Comparison of ENCODE assay signal across 15 cellular contexts in the genomic region with DNA sequence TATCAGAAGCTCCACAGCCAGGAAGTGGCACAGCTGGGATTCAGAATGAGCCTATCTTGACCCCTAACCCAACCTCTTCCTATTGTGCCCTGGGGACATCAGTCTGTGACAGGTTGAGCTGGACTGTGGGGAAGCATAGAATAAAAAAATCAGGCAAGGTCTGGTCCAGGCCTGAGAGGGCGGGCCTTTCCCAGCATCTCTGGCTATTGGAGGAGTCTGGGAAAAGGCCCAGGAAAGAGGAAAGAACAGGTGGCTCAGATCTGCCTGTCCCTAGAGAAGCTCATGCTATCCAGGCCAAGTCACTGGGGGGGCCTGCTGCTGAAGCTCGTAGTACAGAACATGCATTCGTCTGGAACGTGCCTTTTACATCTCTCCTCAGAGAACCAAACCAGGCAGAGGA.
A peak's percentile ranks its signal among the peaks of the same experiment; 100 is the strongest.
DNase-seq lines count a peak whose midpoint lies in the region; ATAC-seq and TF ChIP-seq lines count a peak whose summit lies in the region.
"Had no signal": no experiment of that assay in that cellular context is flagged by ENCODE, and none has a peak within 500 bp of the region (broad histone marks: within the 10 kb centered on the region; RNA-seq: fewer than 3 reads in every experiment).

No MANE protein-coding gene starts in this region.

- H3K79me2 ChIP-seq in osteoblast (ENCODE audit: insufficient read depth, low read length): peaks cover 2% of the 10 kb centered on the region

- H3K4me1 ChIP-seq in esophagus muscularis mucosa (peaks cover 0 to 11% (median 9%) of the 10 kb centered on the region in 4 donors), osteoblast (ENCODE audit: insufficient read depth, low read length) (peaks cover 9% of the 10 kb centered on the region)
- H3K4me1 ChIP-seq: suprapubic skin had no signal

- no peaks in the 10 kb centered on the region for H3K36me3 ChIP-seq in esophagus muscularis mucosa
- no peaks in the 10 kb centered on the region for H3K36me3 ChIP-seq in osteoblast (ENCODE audit: insufficient read depth, low read length)
- H3K36me3 ChIP-seq: suprapubic skin had no signal

- TF ChIP-seq CTCF in esophagus muscularis mucosa (IDR thresholded peaks at IDR 0.05) (no peak), osteoblast (IDR thresholded peaks at IDR 0.05; ENCODE audit: extremely low read depth, low read depth, low read length) (no peak)

- H3K36me3 Mint-ChIP-seq in activated T-helper 2 cell treated with anti-CD3 and anti-CD28 coated beads, Interferon-gamma antibody, Interleukin-2, Interleukin-4, amounts not matched to agents 10 μg/mL and 5 μg/mL and 100 μg/mL, durations not matched to agents 14 hours and 24 hours and 36 hours (ENCODE audit: low read depth): no peaks in the 10 kb centered on the region
- H3K36me3 Mint-ChIP-seq: activated CD4-positive, alpha-beta memory T cell treated with anti-CD3 and anti-CD28 coated beads for 36 hours had no signal

- no peak for ATAC-seq in GM18520 (IDR thresholded peaks at IDR 0.05; ENCODE audit: unreplicated experiment)

- no peak for TF ChIP-seq EP300 in esophagus muscularis mucosa (IDR thresholded peaks at IDR 0.05)

- peak overlapping the region; percentile 64 for H3K4me2 ChIP-seq in osteoblast (ENCODE audit: insufficient read depth, low read length)

- no peaks in the 10 kb centered on the region for H3K27me3 ChIP-seq in esophagus muscularis mucosa
- H3K27me3 ChIP-seq in osteoblast (ENCODE audit: insufficient read depth, low read length): no peaks in the 10 kb centered on the region
- H3K27me3 ChIP-seq: suprapubic skin had no signal

- H3K4me3 ChIP-seq in esophagus muscularis mucosa: peak overlapping the region in 3 of 4 donors; percentile 8 to 28 (median 23)
- peak overlapping the region; percentile 56 for H3K4me3 ChIP-seq in osteoblast (ENCODE audit: insufficient read depth, low read length)
- H3K4me3 ChIP-seq: suprapubic skin had no signal

- no peak for TF ChIP-seq POLR2A in esophagus muscularis mucosa (IDR thresholded peaks at IDR 0.05; ENCODE audit: low read depth)

- peaks cover 4% of the 10 kb centered on the region for H3K27me3 Mint-ChIP-seq in activated T-helper 2 cell treated with anti-CD3 and anti-CD28 coated beads, Interferon-gamma antibody, Interleukin-2, Interleukin-4, amounts not matched to agents 10 μg/mL and 5 μg/mL and 100 μg/mL, durations not matched to agents 14 hours and 24 hours and 36 hours (ENCODE audit: low read depth)

- no peak overlapping the region for H3K27ac Mint-ChIP-seq in activated T-helper 2 cell treated with anti-CD3 and anti-CD28 coated beads, Interferon-gamma antibody, Interleukin-2, Interleukin-4, amounts not matched to agents 10 μg/mL and 5 μg/mL and 100 μg/mL, durations not matched to agents 14 hours and 24 hours and 36 hours
- H3K27ac Mint-ChIP-seq: activated CD4-positive, alpha-beta memory T cell treated with anti-CD3 and anti-CD28 coated beads for 36 hours had no signal

- no peak overlapping the region for H3K4me3 Mint-ChIP-seq in activated T-helper 2 cell treated with anti-CD3 and anti-CD28 coated beads, Interferon-gamma antibody, Interleukin-2, Interleukin-4, amounts not matched to agents 10 μg/mL and 5 μg/mL and 100 μg/mL, durations not matched to agents 14 hours and 24 hours and 36 hours (ENCODE audit: low read depth)
- H3K4me3 Mint-ChIP-seq: activated CD4-positive, alpha-beta memory T cell treated with anti-CD3 and anti-CD28 coated beads for 36 hours had no signal

- intact Hi-C loops in esophagus muscularis mucosa (cut with DNase I): no loop called here
- intact Hi-C loops in activated T-helper 2 cell treated with anti-CD3 and anti-CD28 coated beads, Interferon-gamma antibody, Interleukin-2, Interleukin-4, amounts not matched to agents 10 μg/mL and 5 μg/mL and 100 μg/mL, durations not matched to agents 14 hours and 24 hours and 36 hours (cut with micrococcal nuclease): no loop called here

- no peaks in the 10 kb centered on the region for H4K20me1 ChIP-seq in osteoblast (ENCODE audit: insufficient read depth, low read length)

- H3K27ac ChIP-seq in esophagus muscularis mucosa (replicated peaks in 1 of 4): peak overlapping the region in 3 of 4 donors; percentile 28 to 55 (median 36)
- H3K27ac ChIP-seq in osteoblast (ENCODE audit: low read depth, low read length): peak overlapping the region; percentile 38
- H3K27ac ChIP-seq: suprapubic skin had no signal

- WGBS in esophagus muscularis mucosa: 74% methylated on average over 4 of the region's 4 CpGs

- H2AFZ ChIP-seq in osteoblast (ENCODE audit: low read length): peak overlapping the region; percentile 59

- H3K9me3 Mint-ChIP-seq in activated T-helper 2 cell treated with anti-CD3 and anti-CD28 coated beads, Interferon-gamma antibody, Interleukin-2, Interleukin-4, amounts not matched to agents 10 μg/mL and 5 μg/mL and 100 μg/mL, durations not matched to agents 14 hours and 24 hours and 36 hours: no peaks in the 10 kb centered on the region
- H3K9me3 Mint-ChIP-seq: activated CD4-positive, alpha-beta memory T cell treated with anti-CD3 and anti-CD28 coated beads for 36 hours had no signal

- in situ Hi-C loops in G401 (cut with HindIII; ENCODE audit: low sequenced_read_pairs): no loop called here

- DNase-seq in G401 (ENCODE audit: low spot score): peak; percentile 100
- DNase-seq in NCI-H446 treated with DMSO at 0.1 percent for 48 hours (lab: John Stamatoyannopoulos, UW): peak; percentile 60
- no peak for DNase-seq in esophagus muscularis mucosa (ENCODE audit: extremely low spot score)
- no peak for DNase-seq in osteoblast (ENCODE audit: insufficient read length, low spot score, missing footprints)
- no peak for DNase-seq in stimulated activated naive CD4-positive, alpha-beta T cell (lab: John Stamatoyannopoulos, UW)
- DNase-seq in activated T-helper 2 cell treated with anti-CD3 and anti-CD28 coated beads, Interferon-gamma antibody, Interleukin-2, Interleukin-4, amounts not matched to agents 10 μg/mL and 5 μg/mL and 100 μg/mL, durations not matched to agents 14 hours and 24 hours and 36 hours (ENCODE audit: low spot score): no peak
- no peak for DNase-seq in NCI-H345 (lab: John Stamatoyannopoulos, UW)
- DNase-seq: activated CD4-positive, alpha-beta memory T cell treated with anti-CD3 and anti-CD28 coated beads for 36 hours; activated gamma-delta T cell; effector memory CD4-positive, alpha-beta T cell; NCI-H510A treated with DMSO at 0.1 percent for 48 hours; stimulated activated CD4-positive, alpha-beta T cell treated with anti-CD3 and anti-CD28 coated beads, Interleukin-15, amount 100 ng/mL, for 24 hours; T-helper 9 cell had no signal

- H3K9me3 ChIP-seq in esophagus muscularis mucosa (no peaks in the 10 kb centered on the region), osteoblast (ENCODE audit: low read depth, low read length) (no peaks in the 10 kb centered on the region)
- H3K9me3 ChIP-seq: suprapubic skin had no signal

- H3K4me1 Mint-ChIP-seq in activated T-helper 2 cell treated with anti-CD3 and anti-CD28 coated beads, Interferon-gamma antibody, Interleukin-2, Interleukin-4, amounts not matched to agents 10 μg/mL and 5 μg/mL and 100 μg/mL, durations not matched to agents 14 hours and 24 hours and 36 hours (ENCODE audit: low read depth): no peaks in the 10 kb centered on the region

Comparison
In these comparisons a context has a peak if more than half of its experiments do, and no peak if none do; other contexts are left out.
1. DNase-seq: peak in G401 (single experiment) and NCI-H446 treated with DMSO at 0.1 percent for 48 hours (single experiment); none in esophagus muscularis mucosa (single experiment), osteoblast (single experiment), stimulated activated naive CD4-positive, alpha-beta T cell (0 of 6), activated T-helper 2 cell treated with anti-CD3 and anti-CD28 coated beads, Interferon-gamma antibody, Interleukin-2, Interleukin-4, amounts not matched to agents 10 μg/mL and 5 μg/mL and 100 μg/mL, durations not matched to agents 14 hours and 24 hours and 36 hours (single experiment) and NCI-H345 (single experiment).